In genomic region chr4:7156273-7157139, GRCh38 we compare ENCODE assay signal across 10 cellular contexts. TPM values are rescaled to one million over a fixed set of nuclear protein-coding genes. Genes with fewer than 3 reads are reported as not detected.
DNase-seq lines count a peak whose midpoint lies in the region; ATAC-seq and TF ChIP-seq lines count a peak whose summit lies in the region.
"Had no signal": no experiment of that assay in that cellular context is flagged by ENCODE, and none has a peak within 500 bp of the region (broad histone marks: within the 10 kb centered on the region; RNA-seq: fewer than 3 reads in every experiment).

No MANE protein-coding gene starts in this region.

- TF ChIP-seq CTCF in AG04450 (IDR thresholded peaks at IDR 0.05; ENCODE audit: low read depth, low read length) (peak; percentile 77), MM.1S (IDR thresholded peaks at IDR 0.05; ENCODE audit: low read length) (peak; percentile 20), epithelial cell of proximal tubule (conservative IDR thresholded peaks at IDR 0.05; ENCODE audit: low read depth, low read length) (peak; percentile 53)

- no peak overlapping the region for H3K27ac ChIP-seq in AG04450 (ENCODE audit: low read depth, low read length)
- H3K27ac ChIP-seq in MM.1S (ENCODE audit: low read length), result no peak overlapping the region
- H3K27ac ChIP-seq: neutrophil had no signal

- peaks cover 2% of the 10 kb centered on the region; the same call in 1 of the 2 replicates for H3K9me3 ChIP-seq in AG04450 (ENCODE audit: control insufficient read depth, insufficient read depth, low read length)
- H3K9me3 ChIP-seq in MM.1S (replicated peaks; ENCODE audit: insufficient read depth, low read length), result no peaks in the 10 kb centered on the region
- H3K9me3 ChIP-seq: neutrophil had no signal

- ATAC-seq in GM19452 (IDR thresholded peaks at IDR 0.05; ENCODE audit: unreplicated experiment) (no peak), HG03097 (IDR thresholded peaks at IDR 0.05; ENCODE audit: low FRiP score, unreplicated experiment) (no peak), GM19397 (IDR thresholded peaks at IDR 0.05; ENCODE audit: unreplicated experiment) (no peak)

- peaks cover 50% of the 10 kb centered on the region for H3K27me3 ChIP-seq in AG04450 (ENCODE audit: control insufficient read depth, insufficient read depth, low read length)
- peaks cover 98% of the 10 kb centered on the region for H3K27me3 ChIP-seq in MM.1S (replicated peaks; ENCODE audit: insufficient read depth, low read length)

- H3F3A ChIP-seq in MM.1S (ENCODE audit: insufficient read depth, low read length), result no peaks in the 10 kb centered on the region

- no peak overlapping the region for H2AFZ ChIP-seq in MM.1S (ENCODE audit: low read length)

- no peaks in the 10 kb centered on the region for H3K79me2 ChIP-seq in MM.1S (ENCODE audit: low read length)

- CTCF ChIA-PET in AG04450 (lab: Charles Lee), result interaction anchor here (1.0 to 2.1 kb wide), 3 partner anchors 10 to 55 kb away, joined by 3 to 6 read pairs (median 4); no protein-coding TSS in a partner anchor

- H3K4me1 ChIP-seq in MM.1S (ENCODE audit: low read length), result no peaks in the 10 kb centered on the region

- H3K9ac ChIP-seq in MM.1S (ENCODE audit: low read length), result no peak overlapping the region

- no peak overlapping the region for H3K4me2 ChIP-seq in MM.1S (ENCODE audit: low read depth, low read length)

- H3K36me3 ChIP-seq in MM.1S (replicated peaks; ENCODE audit: insufficient read depth, low read length), result no peaks in the 10 kb centered on the region
- H3K36me3 ChIP-seq: neutrophil had no signal

- POLR2A ChIA-PET in AG04450 (lab: Yijun Ruan, JAX), result no interaction called here

- no peak for DNase-seq in AG04450 (ENCODE audit: low read depth, low spot score)
- no peak for DNase-seq in MM.1S
- no peak for DNase-seq in epithelial cell of proximal tubule (ENCODE audit: low read depth)
- peak; percentile 19 for DNase-seq in middle frontal gyrus (ENCODE audit: extremely low spot score, low spot score)
- no peak for DNase-seq in T-helper 1 cell
- DNase-seq: GF-D8 had no signal

- H3K4me3 ChIP-seq in AG04450 (ENCODE audit: low read depth, low read length), result no peak overlapping the region
- no peak overlapping the region for H3K4me3 ChIP-seq in MM.1S (ENCODE audit: low read length)
- H3K4me3 ChIP-seq in epithelial cell of proximal tubule (ENCODE audit: low read depth, low read length), result no peak overlapping the region

- H3K9me2 ChIP-seq in MM.1S (replicated peaks; ENCODE audit: insufficient read depth, low read length), result no peaks in the 10 kb centered on the region

- H4K20me1 ChIP-seq in MM.1S (ENCODE audit: insufficient read depth, low read length), result no peaks in the 10 kb centered on the region

RNA-seq across cellular contexts. Expression of gene SORCS2, which starts 35.8 kb away (rescaled TPM):
- polyA plus RNA-seq in AG04450 (2011; rRNA removed), result 0.29 and 0.65 TPM in 2 replicates
- 0.48 and 1.2 TPM in 2 replicates for polyA minus RNA-seq in AG04450 (2011; rRNA and poly(A)+ RNA removed)
- 0.22 and 0.29 TPM in 2 replicates for total RNA-seq in epithelial cell of proximal tubule

Comparison
In these comparisons a context has a peak if more than half of its experiments do, and no peak if none do; other contexts are left out.
1. CTCF ChIP-seq: peak in every context shown above with its lines; median percentile 77 in AG04450; 53 in epithelial cell of proximal tubule; 20 in MM.1S.